In genomic region chr6:107459283-107460073, GRCh38 we compare ENCODE assay signal across 8 cellular contexts. TPM values are rescaled to one million over a fixed set of nuclear protein-coding genes. Genes with fewer than 3 reads are reported as not detected.
DNase-seq lines count a peak whose midpoint lies in the region; ATAC-seq and TF ChIP-seq lines count a peak whose summit lies in the region.

Gene PDSS2 (minus strand): TSS chr6:107459564. CDS start chr6:107459285, 279 bp downstream.

- H3K27ac Mint-ChIP-seq in activated naive CD4-positive, alpha-beta T cell treated with anti-CD3 and anti-CD28 coated beads, Interleukin-2, amount 10 ng/mL, durations not matched to agents 7 days and 5 days = peak within 1 kb of the TSS; percentile 81

- no peaks in the 10 kb centered on the region for H3K9me3 ChIP-seq in SK-N-MC (ENCODE audit: low read depth, low read length)

- peak; percentile 95 for ATAC-seq in HG02571 (IDR thresholded peaks at IDR 0.05; ENCODE audit: unreplicated experiment)

- POLR2A ChIA-PET in GM10248 (lab: Yijun Ruan, JAX) = interaction anchor here (0.6 to 0.7 kb wide), 2 partner anchors 92 to 344 kb away, joined by 3 to 4 read pairs; partner anchors contain the start of gene BEND3

- TF ChIP-seq CTCF in GM10248 (IDR thresholded peaks at IDR 0.05; ENCODE audit: control extremely low read depth, extremely low read depth, low read depth, missing control alignments) (peak; percentile 58), NB4 (IDR thresholded peaks at IDR 0.05; ENCODE audit: low read depth, low read length) (peak; percentile 49)

- H3K4me1 Mint-ChIP-seq in activated naive CD4-positive, alpha-beta T cell treated with anti-CD3 and anti-CD28 coated beads, Interleukin-2, amount 10 ng/mL, durations not matched to agents 7 days and 5 days = peaks cover 28% of the 10 kb centered on the region

- TF ChIP-seq POLR2A in NB4 (IDR thresholded peaks at IDR 0.05; ENCODE audit: extremely low read depth, insufficient read length) = peak; percentile 97

- peak within 1 kb of the TSS; percentile 78 for H3K4me3 Mint-ChIP-seq in activated naive CD4-positive, alpha-beta T cell treated with anti-CD3 and anti-CD28 coated beads, Interleukin-2, amount 10 ng/mL, durations not matched to agents 7 days and 5 days

- peak within 1 kb of the TSS; percentile 91 for H3K9ac ChIP-seq in SK-N-MC (ENCODE audit: insufficient read length)

- H3K9me3 Mint-ChIP-seq in activated naive CD4-positive, alpha-beta T cell treated with anti-CD3 and anti-CD28 coated beads, Interleukin-2, amount 10 ng/mL, durations not matched to agents 7 days and 5 days = no peaks in the 10 kb centered on the region

- peak within 1 kb of the TSS; percentile 96 for H3K4me3 ChIP-seq in NB4 (ENCODE audit: low read depth, low read length)
- peak within 1 kb of the TSS; percentile 99 for H3K4me3 ChIP-seq in SK-N-MC

- H3K36me3 ChIP-seq in SK-N-MC (ENCODE audit: insufficient read depth, low read length) = no peaks in the 10 kb centered on the region

- CTCF ChIA-PET in GM10248 (lab: Yijun Ruan, JAX) = interaction anchor here (0.6 to 3.2 kb wide), 16 partner anchors 10 to 346 kb away, joined by 3 to 15 read pairs (median 3); partner anchors contain the start of gene SOBP
- CTCF ChIA-PET in activated naive CD4-positive, alpha-beta T cell treated with anti-CD3 and anti-CD28 coated beads, Interleukin-2, amount 10 ng/mL, durations not matched to agents 7 days and 5 days (lab: Charles Lee) = interaction anchor here (0.8 to 1.9 kb wide), 5 partner anchors 34 to 280 kb away, joined by 3 to 11 read pairs (median 4); no protein-coding TSS in a partner anchor

- H3K36me3 Mint-ChIP-seq in activated naive CD4-positive, alpha-beta T cell treated with anti-CD3 and anti-CD28 coated beads, Interleukin-2, amount 10 ng/mL, durations not matched to agents 7 days and 5 days = peaks cover 10% of the 10 kb centered on the region

- H3K27ac ChIP-seq in SK-N-MC (peak within 1 kb of the TSS; percentile 80), temporal lobe (ENCODE audit: low read depth, low read length) (peak within 1 kb of the TSS; percentile 90)

- DNase-seq in GM10248 (ENCODE audit: extremely low spot score) (peak; percentile 97), NB4 (ENCODE audit: low read depth) (peak; percentile 99), SK-N-MC (ENCODE audit: low read depth, low spot score) (peak; percentile 76), globus pallidus (ENCODE audit: low spot score) (peak; percentile 97), nucleus accumbens (lab: John Stamatoyannopoulos, UW) (peak; percentile 67 to 99 (median 95))
- peak; percentile 99 for DNase-seq in activated naive CD4-positive, alpha-beta T cell treated with anti-CD3 and anti-CD28 coated beads, Interleukin-2, amount 10 ng/mL, durations not matched to agents 7 days and 5 days

- H3K27me3 Mint-ChIP-seq in activated naive CD4-positive, alpha-beta T cell treated with anti-CD3 and anti-CD28 coated beads, Interleukin-2, amount 10 ng/mL, durations not matched to agents 7 days and 5 days = no peaks in the 10 kb centered on the region

RNA-seq across cellular contexts. Expression of gene PDSS2, which starts in this region (rescaled TPM):
- 7.9 TPM for total RNA-seq in temporal lobe

Comparison
In these comparisons a context has a peak if more than half of its experiments do, and no peak if none do; other contexts are left out.
1. Peak in every context shown above with its lines: DNase-seq, ATAC-seq, H3K4me3 ChIP-seq and H3K27ac ChIP-seq.